Comparison of ENCODE assay signal across 11 cellular contexts in the genomic region with DNA sequence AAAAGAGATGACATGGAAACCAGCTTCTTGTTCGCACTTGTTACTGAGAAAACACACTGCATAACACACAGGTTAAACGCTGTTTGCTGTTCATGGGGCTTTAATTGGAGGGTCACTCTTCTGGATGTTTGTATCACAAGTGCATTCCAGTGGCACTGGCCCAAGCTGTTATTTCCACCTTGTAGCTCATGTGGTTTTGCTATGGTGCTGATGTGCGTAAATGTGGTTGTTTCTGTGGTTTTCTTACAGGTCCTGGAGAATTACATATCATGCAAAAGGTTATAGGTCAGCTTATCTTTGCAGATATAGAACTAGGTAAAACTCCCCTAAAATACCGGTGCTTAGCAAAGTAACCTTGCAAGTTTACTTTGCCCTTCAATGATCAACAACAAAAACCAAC.
DNase-seq lines count a peak whose midpoint lies in the region; ATAC-seq and TF ChIP-seq lines count a peak whose summit lies in the region.
"Had no signal": no experiment of that assay in that cellular context is flagged by ENCODE, and none has a peak within 500 bp of the region (broad histone marks: within the 10 kb centered on the region; RNA-seq: fewer than 3 reads in every experiment).

No MANE protein-coding gene starts in this region.

- no peaks in the 10 kb centered on the region for H3K9me3 ChIP-seq in prostate gland
- no peaks in the 10 kb centered on the region for H3K9me3 ChIP-seq in right lobe of liver
- H3K9me3 ChIP-seq: A549 had no signal

- intact Hi-C loops in prostate gland (cut with DNase I) (no loop called here), Calu3 (cut with micrococcal nuclease; ENCODE audit: unreplicated experiment) (no loop called here), right lobe of liver (cut with DNase I) (no loop called here)

- ATAC-seq in HG02885 (IDR thresholded peaks at IDR 0.05; ENCODE audit: poor library complexity, unreplicated experiment): peak; percentile 70
- no peak for ATAC-seq in right lobe of liver
- ATAC-seq: A549 had no signal

- peak overlapping the region; percentile 64 for H3K27ac Mint-ChIP-seq in activated CD4-positive, alpha-beta memory T cell treated with anti-CD3 and anti-CD28 coated beads, Interleukin-2, amount 10 ng/mL, durations not matched to agents 7 days and 5 days
- no peak overlapping the region for H3K27ac Mint-ChIP-seq in Calu3 (ENCODE audit: unreplicated experiment)

- H3K36me3 Mint-ChIP-seq in activated CD4-positive, alpha-beta memory T cell treated with anti-CD3 and anti-CD28 coated beads, Interleukin-2, amount 10 ng/mL, durations not matched to agents 7 days and 5 days (ENCODE audit: low read depth): peaks cover 70% of the 10 kb centered on the region
- H3K36me3 Mint-ChIP-seq in Calu3 (ENCODE audit: insufficient read depth, unreplicated experiment): no peaks in the 10 kb centered on the region

- H3K27me3 Mint-ChIP-seq in activated CD4-positive, alpha-beta memory T cell treated with anti-CD3 and anti-CD28 coated beads, Interleukin-2, amount 10 ng/mL, durations not matched to agents 7 days and 5 days: no peaks in the 10 kb centered on the region
- no peaks in the 10 kb centered on the region for H3K27me3 Mint-ChIP-seq in Calu3 (ENCODE audit: unreplicated experiment)

- H3K27ac ChIP-seq in prostate gland: peak overlapping the region; percentile 47 to 60
- H3K27ac ChIP-seq in right lobe of liver: no peak overlapping the region
- H3K27ac ChIP-seq: A549, SK-N-MC had no signal

- H3K9me3 Mint-ChIP-seq in activated CD4-positive, alpha-beta memory T cell treated with anti-CD3 and anti-CD28 coated beads, Interleukin-2, amount 10 ng/mL, durations not matched to agents 7 days and 5 days: peaks cover 34% of the 10 kb centered on the region
- H3K9me3 Mint-ChIP-seq in Calu3 (ENCODE audit: low read depth, unreplicated experiment): no peaks in the 10 kb centered on the region

- H3K4me3 ChIP-seq in prostate gland (no peak overlapping the region), right lobe of liver (no peak overlapping the region)
- H3K4me3 ChIP-seq: A549, SK-N-MC had no signal

- BruUV-seq in Calu3 (replicated peaks; lab: Mats Ljungman, UMichigan): no TSS peak

- CTCF ChIA-PET in activated CD4-positive, alpha-beta memory T cell treated with anti-CD3 and anti-CD28 coated beads, Interleukin-2, amount 10 ng/mL, durations not matched to agents 7 days and 5 days (lab: Charles Lee): interaction anchor here (1.1 to 1.3 kb wide), 3 partner anchors 13 to 51 kb away, joined by 3 to 6 read pairs (median 3); no protein-coding TSS in a partner anchor
- CTCF ChIA-PET in Calu3 (lab: Charles Lee): no interaction called here

- TF ChIP-seq POLR2A in prostate gland (IDR thresholded peaks at IDR 0.05) (no peak), right lobe of liver (IDR thresholded peaks at IDR 0.05) (no peak)

- TF ChIP-seq CTCF in prostate gland (IDR thresholded peaks at IDR 0.05) (no peak), Calu3 (IDR thresholded peaks at IDR 0.05; ENCODE audit: unreplicated experiment) (no peak), right lobe of liver (IDR thresholded peaks at IDR 0.05) (no peak)

- H3K4me1 Mint-ChIP-seq in activated CD4-positive, alpha-beta memory T cell treated with anti-CD3 and anti-CD28 coated beads, Interleukin-2, amount 10 ng/mL, durations not matched to agents 7 days and 5 days: peaks cover 42% of the 10 kb centered on the region
- H3K4me1 Mint-ChIP-seq in Calu3 (ENCODE audit: low read depth, unreplicated experiment): no peaks in the 10 kb centered on the region

- H3K36me3 ChIP-seq in prostate gland (no peaks in the 10 kb centered on the region), right lobe of liver (no peaks in the 10 kb centered on the region)

- H3K4me3 Mint-ChIP-seq in activated CD4-positive, alpha-beta memory T cell treated with anti-CD3 and anti-CD28 coated beads, Interleukin-2, amount 10 ng/mL, durations not matched to agents 7 days and 5 days: peak overlapping the region; percentile 30
- H3K4me3 Mint-ChIP-seq in Calu3 (ENCODE audit: low read depth, unreplicated experiment): no peak overlapping the region

- 62% methylated on average over 4 of the region's 4 CpGs for WGBS in prostate gland
- WGBS in right lobe of liver (ENCODE audit: insufficient coverage, low coverage, low lambda C conversion rate, missing lambda C conversion rate): 68% methylated on average over 4 of the region's 4 CpGs

- peak; percentile 2 for DNase-seq in NCI-H2227 (lab: John Stamatoyannopoulos, UW; ENCODE audit: unreplicated experiment)
- no peak for DNase-seq in NCI-H2227 treated with DMSO at 0.1 percent for 48 hours (lab: John Stamatoyannopoulos, UW)
- DNase-seq in activated CD4-positive, alpha-beta memory T cell treated with anti-CD3 and anti-CD28 coated beads, Interleukin-2, amount 10 ng/mL, durations not matched to agents 7 days and 5 days: peak; percentile 59
- DNase-seq in prostate gland (ENCODE audit: low spot score): no peak
- no peak for DNase-seq in cerebellum (ENCODE audit: low spot score)
- no peak for DNase-seq in Calu3
- no peak for DNase-seq in right lobe of liver
- DNase-seq: NCI-H1694 had no signal

- POLR2A ChIA-PET in activated CD4-positive, alpha-beta memory T cell treated with anti-CD3 and anti-CD28 coated beads, Interleukin-2, amount 10 ng/mL, durations not matched to agents 7 days and 5 days (lab: Charles Lee): interaction anchor here (0.9 to 2.1 kb wide), 4 partner anchors 9 to 49 kb away, joined by 3 to 9 read pairs (median 6); no protein-coding TSS in a partner anchor

- no peaks in the 10 kb centered on the region for H3K27me3 ChIP-seq in prostate gland (replicated peaks; ENCODE audit: insufficient read depth)
- H3K27me3 ChIP-seq in right lobe of liver: no peaks in the 10 kb centered on the region

- H3K4me1 ChIP-seq in prostate gland (replicated peaks) (no peaks in the 10 kb centered on the region), right lobe of liver (no peaks in the 10 kb centered on the region)
- H3K4me1 ChIP-seq: A549 had no signal

Comparison
In these comparisons a context has a peak if more than half of its experiments do, and no peak if none do; other contexts are left out.
1. DNase-seq: peak in NCI-H2227 (single experiment) and activated CD4-positive, alpha-beta memory T cell treated with anti-CD3 and anti-CD28 coated beads, Interleukin-2, amount 10 ng/mL, durations not matched to agents 7 days and 5 days (single experiment); none in NCI-H2227 treated with DMSO at 0.1 percent for 48 hours (single experiment), prostate gland (single experiment), cerebellum (single experiment), Calu3 (single experiment) and right lobe of liver (0 of 3).
2. H3K27ac ChIP-seq: peak in prostate gland (2 of 2); none in right lobe of liver (0 of 3).